Comparison of ENCODE assay signal across 17 cellular contexts in genomic region chr3:181417748-181418147, GRCh38.
DNase-seq lines count a peak whose midpoint lies in the region; ATAC-seq, FAIRE-seq and TF ChIP-seq lines count a peak whose summit lies in the region.
"Had no signal": no experiment of that assay in that cellular context is flagged by ENCODE, and none has a peak within 500 bp of the region (broad histone marks: within the 10 kb centered on the region; RNA-seq: fewer than 3 reads in every experiment).

No MANE protein-coding gene starts in this region.

- peak overlapping the region; percentile 11 for H3K4me3 ChIP-seq in BE2C (ENCODE audit: low read depth, low read length)
- no peak overlapping the region for H3K4me3 ChIP-seq in keratinocyte (ENCODE audit: control insufficient read depth in 2 of 3, extremely low read depth in 1 of 3, insufficient read depth in 2 of 3, low read depth in 1 of 3, low read length in 3 of 3)
- H3K4me3 ChIP-seq in CD4-positive, alpha-beta memory T cell (ENCODE audit: low read length in 2 of 2) = no peak overlapping the region
- H3K4me3 ChIP-seq in HepG2 (replicated peaks in 1 of 3; ENCODE audit: insufficient read depth in 1 of 3, low read depth in 2 of 3, low read length in 3 of 3) = no peak overlapping the region

- H3K9ac ChIP-seq in keratinocyte (ENCODE audit: control insufficient read depth, extremely low read depth, insufficient read depth, low read length) (no peak overlapping the region), HepG2 (ENCODE audit: insufficient read depth, low read depth, low read length) (no peak overlapping the region)

- H3K4me1 ChIP-seq in BE2C (peaks cover 7% of the 10 kb centered on the region), keratinocyte (ENCODE audit: control insufficient read depth, extremely low read depth, insufficient read depth, low read length) (peaks cover 13% of the 10 kb centered on the region), HepG2 (ENCODE audit: insufficient read depth, low read length) (no peaks in the 10 kb centered on the region)
- H3K4me1 ChIP-seq in CD4-positive, alpha-beta memory T cell (ENCODE audit: insufficient read depth, low read length) = no peaks in the 10 kb centered on the region

- TF ChIP-seq POLR2A in HepG2 (IDR thresholded peaks at IDR 0.05; ENCODE audit: insufficient read depth in 1 of 2, low read depth in 2 of 2, low read length in 2 of 2) = no peak

- dilution Hi-C loops in keratinocyte (cut with MboI; ENCODE audit: extremely low pct_ligation_motif_present, low sequenced_read_pairs) = no loop called here

- FAIRE-seq in keratinocyte (lab: Jason Lieb, UNC) (peak; percentile 99), HepG2 (lab: Jason Lieb, UNC) (no peak)
- FAIRE-seq: GM12892, GM19239, H1 had no signal

- no TSS peak for BruUV-seq in HepG2 (replicated peaks; lab: Mats Ljungman, UMichigan)

- peak overlapping the region; percentile 40 to 95 (median 85) for H3K27ac Mint-ChIP-seq in brain
- no peak overlapping the region for H3K27ac Mint-ChIP-seq in CD4-positive, alpha-beta memory T cell
- H3K27ac Mint-ChIP-seq: activated naive CD4-positive, alpha-beta T cell treated with anti-CD3 and anti-CD28 coated beads, Interleukin-2, amount 50 U/mL, for 72 hours; T-helper 1 cell treated with Interleukin-12 subunit alpha and Interleukin-12 subunit beta and Interleukin-4 antibody, amounts not matched to agents 30 μg/mL and 1 μg/mL, for 36 hours had no signal

- ATAC-seq in HepG2 = no peak
- ATAC-seq in GM21786 (IDR thresholded peaks at IDR 0.05; ENCODE audit: unreplicated experiment) = no peak
- ATAC-seq: activated naive CD4-positive, alpha-beta T cell treated with anti-CD3 and anti-CD28 coated beads, Interleukin-2, amount 50 U/mL, for 72 hours had no signal

- no peaks in the 10 kb centered on the region for H3K79me2 ChIP-seq in keratinocyte (ENCODE audit: control insufficient read depth, insufficient read depth, low read length)
- no peaks in the 10 kb centered on the region for H3K79me2 ChIP-seq in HepG2 (ENCODE audit: insufficient read depth, low read length)

- peaks cover 75% of the 10 kb centered on the region for H3K4me1 Mint-ChIP-seq in brain
- no peaks in the 10 kb centered on the region for H3K4me1 Mint-ChIP-seq in CD4-positive, alpha-beta memory T cell

- H3K9me1 ChIP-seq in keratinocyte (ENCODE audit: control insufficient read depth, extremely low read depth, insufficient read depth, low read length) = no peaks in the 10 kb centered on the region

- no peaks in the 10 kb centered on the region for H3K27me3 Mint-ChIP-seq in brain
- H3K27me3 Mint-ChIP-seq in CD4-positive, alpha-beta memory T cell = no peaks in the 10 kb centered on the region

- TF ChIP-seq CTCF in BE2C (IDR thresholded peaks at IDR 0.05; ENCODE audit: low read depth, low read length) (no peak), brain (conservative IDR thresholded peaks at IDR 0.05) (no peak), keratinocyte (optimal IDR thresholded peaks at IDR 0.05 in 1 of 3, IDR thresholded peaks at IDR 0.05 in 1 of 3, conservative IDR thresholded peaks at IDR 0.05 in 1 of 3; ENCODE audit: extremely low read depth in 1 of 3, insufficient read depth in 2 of 3, low read length in 3 of 3) (no peak), HepG2 (CRISPR knock-in tag; IDR thresholded peaks at IDR 0.05) (no peak)

- H2AFZ ChIP-seq in keratinocyte (ENCODE audit: control insufficient read depth, low read length) = peak overlapping the region; percentile 20
- no peak overlapping the region for H2AFZ ChIP-seq in HepG2 (ENCODE audit: low read length)

- H4K20me1 ChIP-seq in keratinocyte (ENCODE audit: control insufficient read depth, extremely low read depth, insufficient read depth, low read length) (no peaks in the 10 kb centered on the region), HepG2 (ENCODE audit: insufficient read depth, low read length) (no peaks in the 10 kb centered on the region)

- H3K4me3 Mint-ChIP-seq in brain = peak overlapping the region; percentile 29 to 67 (median 55)
- H3K4me3 Mint-ChIP-seq in CD4-positive, alpha-beta memory T cell = no peak overlapping the region
- H3K4me3 Mint-ChIP-seq: T-helper 1 cell treated with Interleukin-12 subunit alpha and Interleukin-12 subunit beta and Interleukin-4 antibody, amounts not matched to agents 30 μg/mL and 1 μg/mL, for 36 hours had no signal

- POLR2A ChIA-PET in CD4-positive, alpha-beta memory T cell (lab: Charles Lee; ENCODE audit: partially characterized antibody) = no interaction called here
- POLR2A ChIA-PET in HepG2 (lab: Yijun Ruan, JAX) = no interaction called here

- H3K4me2 ChIP-seq in keratinocyte (ENCODE audit: control insufficient read depth, extremely low read depth, insufficient read depth, low read depth, low read length) (peak overlapping the region; percentile 42), HepG2 (ENCODE audit: low read depth, low read length) (no peak overlapping the region)

- H3K9me3 Mint-ChIP-seq in brain = no peaks in the 10 kb centered on the region
- peaks cover 0 to 10% (median 4%) of the 10 kb centered on the region in 8 donors for H3K9me3 Mint-ChIP-seq in CD4-positive, alpha-beta memory T cell
- H3K9me3 Mint-ChIP-seq: activated naive CD4-positive, alpha-beta T cell treated with anti-CD3 and anti-CD28 coated beads, Interleukin-2, amount 50 U/mL, for 72 hours; T-helper 1 cell treated with Interleukin-12 subunit alpha and Interleukin-12 subunit beta and Interleukin-4 antibody, amounts not matched to agents 30 μg/mL and 1 μg/mL, for 36 hours had no signal

- WGBS in HepG2 (ENCODE audit: low lambda C conversion rate) = 9% methylated on average over 8 of the region's 8 CpGs

- no peaks in the 10 kb centered on the region for H3K9me3 ChIP-seq in BE2C
- no peaks in the 10 kb centered on the region for H3K9me3 ChIP-seq in keratinocyte (ENCODE audit: control insufficient read depth, low read depth, low read length)
- H3K9me3 ChIP-seq in CD4-positive, alpha-beta memory T cell (ENCODE audit: control insufficient read depth in 1 of 2, low read length in 2 of 2) = peaks cover 0 to 3% of the 10 kb centered on the region in 2 donors
- no peaks in the 10 kb centered on the region for H3K9me3 ChIP-seq in HepG2 (ENCODE audit: low read length)

- H3K36me3 ChIP-seq in BE2C = no peaks in the 10 kb centered on the region
- no peaks in the 10 kb centered on the region for H3K36me3 ChIP-seq in keratinocyte (ENCODE audit: control insufficient read depth in 2 of 2, extremely low read depth in 1 of 2, insufficient read depth in 2 of 2, low read length in 2 of 2)
- H3K36me3 ChIP-seq in CD4-positive, alpha-beta memory T cell (ENCODE audit: insufficient read depth, low read length) = no peaks in the 10 kb centered on the region
- no peaks in the 10 kb centered on the region for H3K36me3 ChIP-seq in HepG2 (replicated peaks in 1 of 2; ENCODE audit: control insufficient read depth in 1 of 2, insufficient read depth in 2 of 2, low read length in 2 of 2)

- no peak for TF ChIP-seq EP300 in HepG2 (IDR thresholded peaks at IDR 0.05; ENCODE audit: low read depth in 2 of 2, low read length in 2 of 2)
- no peak for TF ChIP-seq EP300 in HepG2 (CRISPR knock-in tag; IDR thresholded peaks at IDR 0.05; ENCODE audit: borderline replicate concordance)

- H3K27ac ChIP-seq in keratinocyte (ENCODE audit: control insufficient read depth, insufficient read depth, low read length) (peak overlapping the region; percentile 33), HepG2 (ENCODE audit: extremely low read length, insufficient read depth, low read length) (no peak overlapping the region)
- H3K27ac ChIP-seq in CD4-positive, alpha-beta memory T cell (ENCODE audit: low read depth, low read length) = no peak overlapping the region

- no peak for TF ChIP-seq RAD21 in HepG2 (CRISPR knock-in tag; IDR thresholded peaks at IDR 0.05)

- H3K36me3 Mint-ChIP-seq in brain = no peaks in the 10 kb centered on the region
- no peaks in the 10 kb centered on the region for H3K36me3 Mint-ChIP-seq in CD4-positive, alpha-beta memory T cell
- H3K36me3 Mint-ChIP-seq: activated naive CD4-positive, alpha-beta T cell treated with anti-CD3 and anti-CD28 coated beads, Interleukin-2, amount 50 U/mL, for 72 hours had no signal

- CTCF ChIA-PET in CD4-positive, alpha-beta memory T cell (lab: Charles Lee; ENCODE audit: partially characterized antibody) = no interaction called here
- CTCF ChIA-PET in HepG2 (lab: Yijun Ruan, JAX; ENCODE audit: low intra/inter-chr PET ratio, low total read pairs) = no interaction called here

- in situ Hi-C loops in HepG2 (cut with HindIII; ENCODE audit: extremely low pct_ligation_motif_present, low pct_unique_long_range_greater_than_20kb) = no loop called here

- DNase-seq in BE2C = peak; percentile 67
- peak; percentile 17 for DNase-seq in NCI-H1694 treated with DMSO at 0.1 percent for 48 hours (lab: John Stamatoyannopoulos, UW)
- peak; percentile 4 for DNase-seq in keratinocyte (ENCODE audit: low read depth, low spot score)
- no peak for DNase-seq in NCI-H1436 (lab: John Stamatoyannopoulos, UW)
- no peak for DNase-seq in CD4-positive, alpha-beta memory T cell
- DNase-seq in HepG2 (ENCODE audit: low spot score) = no peak
- DNase-seq: glutamatergic neuron; MM.1S; stimulated activated CD4-positive, alpha-beta T cell treated with anti-CD3 and anti-CD28 coated beads, Interleukin-2, amount 100 ng/mL, for 48 hours; stimulated activated naive CD4-positive, alpha-beta T cell treated with Interleukin-2 at 50 U/mL for 16 hours had no signal

- intact Hi-C loops in CD4-positive, alpha-beta memory T cell (cut with micrococcal nuclease) = no loop called here
- intact Hi-C loops in HepG2 (cut with micrococcal nuclease; ENCODE audit: unreplicated experiment) = no loop called here

- no peaks in the 10 kb centered on the region for H3K27me3 ChIP-seq in BE2C
- H3K27me3 ChIP-seq in keratinocyte (ENCODE audit: control insufficient read depth, extremely low read depth, insufficient read depth, low read length) = no peaks in the 10 kb centered on the region
- no peaks in the 10 kb centered on the region for H3K27me3 ChIP-seq in CD4-positive, alpha-beta memory T cell (ENCODE audit: insufficient read depth, low read length)
- no peaks in the 10 kb centered on the region; a peak in 1 of 5 replicates for H3K27me3 ChIP-seq in HepG2 (ENCODE audit: control insufficient read depth in 1 of 2, insufficient read depth in 2 of 2, low read length in 2 of 2)

TF ChIP-seq in HepG2, 621 proteins besides CTCF, POLR2A, EP300 and RAD21 (continues in another document):
- TF ChIP-seq PLRG1 (conservative IDR thresholded peaks at IDR 0.05) = no peak
- no peak for TF ChIP-seq ZNF614 (CRISPR knock-in tag; IDR thresholded peaks at IDR 0.05; ENCODE audit: borderline replicate concordance)
- TF ChIP-seq ATF7-NPFF (CRISPR knock-in tag; IDR thresholded peaks at IDR 0.05; ENCODE audit: low read depth) = no peak
- TF ChIP-seq LCORL (IDR thresholded peaks at IDR 0.05) = no peak
- no peak for TF ChIP-seq LCORL (CRISPR knock-in tag; IDR thresholded peaks at IDR 0.05)
- TF ChIP-seq SMAD9 (CRISPR knock-in tag; IDR thresholded peaks at IDR 0.05) = no peak
- no peak for TF ChIP-seq PRMT3 (CRISPR knock-in tag; IDR thresholded peaks at IDR 0.05; ENCODE audit: borderline replicate concordance, low read depth)
- TF ChIP-seq ZNF350 (CRISPR knock-in tag; IDR thresholded peaks at IDR 0.05; ENCODE audit: borderline replicate concordance, low read depth) = no peak
- no peak for TF ChIP-seq CREM (IDR thresholded peaks at IDR 0.05)
- no peak for TF ChIP-seq CREM (CRISPR knock-in tag; IDR thresholded peaks at IDR 0.05)
- no peak for TF ChIP-seq TSC22D2 (CRISPR knock-in tag; IDR thresholded peaks at IDR 0.05; ENCODE audit: borderline replicate concordance)

Comparison
In these comparisons a context has a peak if more than half of its experiments do, and no peak if none do; other contexts are left out.
1. DNase-seq: peak in BE2C (single experiment), NCI-H1694 treated with DMSO at 0.1 percent for 48 hours (single experiment) and keratinocyte (single experiment); none in NCI-H1436 (single experiment), CD4-positive, alpha-beta memory T cell (0 of 5) and HepG2 (single experiment).
2. H3K27ac Mint-ChIP-seq: peak in brain (5 of 5); none in CD4-positive, alpha-beta memory T cell (0 of 7).
3. H3K4me3 Mint-ChIP-seq: peak in brain (5 of 5); none in CD4-positive, alpha-beta memory T cell (0 of 8).